ENCODE assay signal across 31 cellular contexts in the genomic region with DNA sequence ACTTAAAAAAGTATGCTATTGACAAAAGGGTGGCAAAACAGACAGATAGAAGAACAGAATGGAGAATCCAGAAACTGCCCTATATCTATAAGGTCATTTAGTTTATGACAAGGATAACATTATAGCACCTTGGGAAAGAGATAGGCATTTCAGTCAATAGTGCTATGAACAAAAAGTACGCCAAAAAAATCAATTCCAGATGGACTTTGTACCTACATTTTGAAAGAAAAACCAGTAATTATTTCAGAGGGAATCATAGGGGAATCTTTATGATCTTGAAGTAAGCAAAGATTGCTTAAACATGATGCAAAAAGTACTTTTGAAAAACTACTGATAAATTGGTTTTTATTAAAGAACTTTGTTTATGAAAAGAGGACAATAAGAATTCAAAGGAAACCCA. TPM values are rescaled to one million over a fixed set of nuclear protein-coding genes. Genes with fewer than 3 reads are reported as not detected.
A peak's percentile ranks its signal among the peaks of the same experiment; 100 is the strongest.
DNase-seq lines count a peak whose midpoint lies in the region; ATAC-seq, FAIRE-seq and TF ChIP-seq lines count a peak whose summit lies in the region.
"Had no signal": no experiment of that assay in that cellular context is flagged by ENCODE, and none has a peak within 500 bp of the region (broad histone marks: within the 10 kb centered on the region; RNA-seq: fewer than 3 reads in every experiment).

No MANE protein-coding gene starts in this region.

- H3K4me3 Mint-ChIP-seq in CD8-positive, alpha-beta T cell, result no peak overlapping the region
- H3K4me3 Mint-ChIP-seq: B cell; CD14-positive monocyte; CD4-positive, alpha-beta memory T cell; CD4-positive, alpha-beta T cell; CD4-positive, CD25-positive, alpha-beta regulatory T cell; CD8-positive, alpha-beta memory T cell had no signal

- H3K27me3 ChIP-seq in liver (ENCODE audit: control insufficient read depth in 4 of 4, insufficient read depth in 4 of 4, low read length in 3 of 4) (no peaks in the 10 kb centered on the region), HepG2 (ENCODE audit: control insufficient read depth in 1 of 2, insufficient read depth in 2 of 2, low read length in 2 of 2) (no peaks in the 10 kb centered on the region), smooth muscle cell (ENCODE audit: low read depth) (no peaks in the 10 kb centered on the region)
- H3K27me3 ChIP-seq in CD8-positive, alpha-beta T cell (ENCODE audit: insufficient read depth, low read length), result no peaks in the 10 kb centered on the region
- H3K27me3 ChIP-seq: BLaER1; BLaER1 treated with 17β-estradiol and CSF1 and Interleukin-3, amounts not matched to agents 10 nM and 100 nM had no signal

- H3K9ac ChIP-seq in liver (ENCODE audit: low read depth in 1 of 2, low read length in 2 of 2), result no peak overlapping the region
- no peak overlapping the region for H3K9ac ChIP-seq in HepG2 (ENCODE audit: insufficient read depth, low read depth, low read length)
- no peak overlapping the region for H3K9ac ChIP-seq in smooth muscle cell (ENCODE audit: low read depth)
- H3K9ac ChIP-seq: BLaER1; BLaER1 treated with 17β-estradiol and CSF1 and Interleukin-3, amounts not matched to agents 10 nM and 100 nM had no signal

- H3K27ac ChIP-seq in liver (ENCODE audit: low read depth in 1 of 2, low read length in 2 of 2) (no peak overlapping the region), HepG2 (ENCODE audit: extremely low read length, insufficient read depth, low read length) (no peak overlapping the region), smooth muscle cell (ENCODE audit: low read depth) (no peak overlapping the region)
- H3K27ac ChIP-seq in CD8-positive, alpha-beta T cell (ENCODE audit: low read depth, low read length), result no peak overlapping the region
- H3K27ac ChIP-seq: 22Rv1; A549; BLaER1; BLaER1 treated with 17β-estradiol and CSF1 and Interleukin-3, amounts not matched to agents 10 nM and 100 nM; C4-2B had no signal

- no peaks in the 10 kb centered on the region for H3K9me3 ChIP-seq in liver (ENCODE audit: control insufficient read depth in 4 of 4, low read length in 3 of 4)
- no peaks in the 10 kb centered on the region for H3K9me3 ChIP-seq in HepG2 (ENCODE audit: low read length)
- peaks cover 4% of the 10 kb centered on the region for H3K9me3 ChIP-seq in smooth muscle cell (replicated peaks; ENCODE audit: low read depth)
- H3K9me3 ChIP-seq in CD8-positive, alpha-beta T cell (ENCODE audit: low read length), result no peaks in the 10 kb centered on the region
- H3K9me3 ChIP-seq: A549, BE2C, BLaER1, Caco-2 had no signal

- H3K79me2 ChIP-seq in HepG2 (ENCODE audit: insufficient read depth, low read length) (no peaks in the 10 kb centered on the region), smooth muscle cell (ENCODE audit: low read depth) (no peaks in the 10 kb centered on the region)

- CTCF ChIA-PET in HepG2 (lab: Yijun Ruan, JAX; ENCODE audit: low intra/inter-chr PET ratio, low total read pairs), result no interaction called here
- CTCF ChIA-PET in CD8-positive, alpha-beta T cell (lab: Charles Lee), result no interaction called here

- no peak for TF ChIP-seq EP300 in HepG2 (IDR thresholded peaks at IDR 0.05; ENCODE audit: low read depth in 2 of 2, low read length in 2 of 2)
- no peak for TF ChIP-seq EP300 in HepG2 (CRISPR knock-in tag; IDR thresholded peaks at IDR 0.05; ENCODE audit: borderline replicate concordance)

- peaks cover 5% of the 10 kb centered on the region for H3K9me3 Mint-ChIP-seq in CD8-positive, alpha-beta T cell
- H3K9me3 Mint-ChIP-seq: CD4-positive, alpha-beta T cell had no signal

- 26% methylated on average over 1 of the region's 1 CpG for WGBS in liver
- 0% methylated on average over 1 of the region's 1 CpG for WGBS in HepG2 (ENCODE audit: low lambda C conversion rate)
- WGBS in smooth muscle cell (ENCODE audit: low lambda C conversion rate), result 91% methylated on average over 1 of the region's 1 CpG

- no TSS peak for BruUV-seq in HepG2 (replicated peaks; lab: Mats Ljungman, UMichigan)

- no peak for TF ChIP-seq RAD21 in liver (IDR thresholded peaks at IDR 0.05)
- no peak for TF ChIP-seq RAD21 in HepG2 (CRISPR knock-in tag; IDR thresholded peaks at IDR 0.05)

- TF ChIP-seq POLR2A in HepG2 (IDR thresholded peaks at IDR 0.05; ENCODE audit: insufficient read depth in 1 of 2, low read depth in 2 of 2, low read length in 2 of 2), result no peak

- POLR2A ChIA-PET in HepG2 (lab: Yijun Ruan, JAX), result no interaction called here
- POLR2A ChIA-PET in CD8-positive, alpha-beta T cell (lab: Charles Lee), result no interaction called here

- in situ Hi-C loops in HepG2 (cut with HindIII; ENCODE audit: extremely low pct_ligation_motif_present, low pct_unique_long_range_greater_than_20kb), result no loop called here

- no peaks in the 10 kb centered on the region for H3K36me3 Mint-ChIP-seq in CD8-positive, alpha-beta T cell
- H3K36me3 Mint-ChIP-seq: CD14-positive monocyte; CD4-positive, alpha-beta memory T cell; CD4-positive, CD25-positive, alpha-beta regulatory T cell; CD8-positive, alpha-beta memory T cell had no signal

- FAIRE-seq in HepG2 (lab: Jason Lieb, UNC), result no peak
- FAIRE-seq: A549, D721Med had no signal

- no peak overlapping the region for H3K4me3 ChIP-seq in liver (ENCODE audit: low read depth in 1 of 3, low read length in 3 of 3)
- no peak overlapping the region for H3K4me3 ChIP-seq in HepG2 (replicated peaks in 1 of 3; ENCODE audit: insufficient read depth in 1 of 3, low read depth in 2 of 3, low read length in 3 of 3)
- no peak overlapping the region for H3K4me3 ChIP-seq in smooth muscle cell
- H3K4me3 ChIP-seq in CD8-positive, alpha-beta T cell (ENCODE audit: low read depth, low read length), result no peak overlapping the region
- H3K4me3 ChIP-seq: A549; BLaER1; BLaER1 treated with 17β-estradiol and CSF1 and Interleukin-3, amounts not matched to agents 10 nM and 100 nM had no signal

- H2AFZ ChIP-seq in HepG2 (ENCODE audit: low read length) (no peak overlapping the region), smooth muscle cell (ENCODE audit: low read depth) (peak overlapping the region; percentile 30)

- TF ChIP-seq CTCF in liver (IDR thresholded peaks at IDR 0.05; ENCODE audit: low read depth, low read length, missing input control) (no peak), HepG2 (CRISPR knock-in tag; IDR thresholded peaks at IDR 0.05) (no peak), smooth muscle cell (IDR thresholded peaks at IDR 0.05; ENCODE audit: borderline replicate concordance, insufficient read depth, poor library complexity, severe bottlenecking) (no peak)
- TF ChIP-seq CTCF in CD8-positive, alpha-beta T cell (IDR thresholded peaks at IDR 0.05), result no peak

- intact Hi-C loops in HepG2 (cut with micrococcal nuclease; ENCODE audit: unreplicated experiment), result no loop called here
- intact Hi-C loops in CD8-positive, alpha-beta T cell (cut with DNase I, micrococcal nuclease), result no loop called here

- H3K4me2 ChIP-seq in HepG2 (ENCODE audit: low read depth, low read length) (no peak overlapping the region), smooth muscle cell (no peak overlapping the region)
- H3K4me2 ChIP-seq: A549; BLaER1; BLaER1 treated with 17β-estradiol and CSF1 and Interleukin-3, amounts not matched to agents 10 nM and 100 nM had no signal

- DNase-seq in HepG2 (ENCODE audit: low spot score), result no peak
- DNase-seq in smooth muscle cell (lab: John Stamatoyannopoulos, UW; ENCODE audit: unreplicated experiment), result no peak
- DNase-seq in CD8-positive, alpha-beta T cell, result no peak
- DNase-seq: 8988T; ACHN; AML-193; BE2C; C1 segment of cervical spinal cord; Caco-2; Calu3; CD4-positive, alpha-beta memory T cell; CD4-positive, alpha-beta T cell; CD4-positive, CD25-positive, alpha-beta regulatory T cell; CD8-positive, alpha-beta memory T cell; COR-L47; DMS 273 treated with DMSO at 0.1 percent for 48 hours; DMS153; DMS53; DMS79; DMS79 treated with DMSO at 0.1 percent for 48 hours; DND-41; EL had no signal

- H3K4me1 ChIP-seq in liver (ENCODE audit: control insufficient read depth in 4 of 4, insufficient read depth in 4 of 4, low read length in 3 of 4), result peaks cover 0 to 5% (median 0%) of the 10 kb centered on the region in 4 donors
- H3K4me1 ChIP-seq in HepG2 (ENCODE audit: insufficient read depth, low read length), result no peaks in the 10 kb centered on the region
- no peaks in the 10 kb centered on the region for H3K4me1 ChIP-seq in smooth muscle cell (ENCODE audit: low read depth)
- H3K4me1 ChIP-seq in CD8-positive, alpha-beta T cell (ENCODE audit: insufficient read depth, low read length), result no peaks in the 10 kb centered on the region
- H3K4me1 ChIP-seq: A549, BE2C, BLaER1, Caco-2 had no signal

- H3F3A ChIP-seq in smooth muscle cell (ENCODE audit: low read depth), result no peaks in the 10 kb centered on the region

- peaks cover 2% of the 10 kb centered on the region for H3K27me3 Mint-ChIP-seq in CD8-positive, alpha-beta T cell (ENCODE audit: low read depth)
- H3K27me3 Mint-ChIP-seq: CD4-positive, alpha-beta T cell; CD4-positive, CD25-positive, alpha-beta regulatory T cell had no signal

- no peaks in the 10 kb centered on the region for H4K20me1 ChIP-seq in HepG2 (ENCODE audit: insufficient read depth, low read length)
- no peaks in the 10 kb centered on the region for H4K20me1 ChIP-seq in smooth muscle cell (ENCODE audit: low read depth)
- H4K20me1 ChIP-seq: BLaER1; BLaER1 treated with 17β-estradiol and CSF1 and Interleukin-3, amounts not matched to agents 10 nM and 100 nM had no signal

- ATAC-seq in HepG2, result no peak
- ATAC-seq in CD8-positive, alpha-beta T cell, result no peak
- ATAC-seq: A549 had no signal

- no peaks in the 10 kb centered on the region for H3K4me1 Mint-ChIP-seq in CD8-positive, alpha-beta T cell (ENCODE audit: low read depth)
- H3K4me1 Mint-ChIP-seq: CD4-positive, alpha-beta memory T cell; CD4-positive, CD25-positive, alpha-beta regulatory T cell; CD8-positive, alpha-beta memory T cell had no signal

- H3K36me3 ChIP-seq in liver (ENCODE audit: control insufficient read depth in 4 of 4, insufficient read depth in 3 of 4, low read depth in 1 of 4, low read length in 3 of 4) (no peaks in the 10 kb centered on the region), HepG2 (replicated peaks in 1 of 2; ENCODE audit: control insufficient read depth in 1 of 2, insufficient read depth in 2 of 2, low read length in 2 of 2) (no peaks in the 10 kb centered on the region), smooth muscle cell (ENCODE audit: low read depth) (no peaks in the 10 kb centered on the region)
- H3K36me3 ChIP-seq in CD8-positive, alpha-beta T cell (ENCODE audit: insufficient read depth, low read length), result no peaks in the 10 kb centered on the region
- H3K36me3 ChIP-seq: BE2C; BLaER1; BLaER1 treated with 17β-estradiol and CSF1 and Interleukin-3, amounts not matched to agents 10 nM and 100 nM had no signal

- H3K27ac Mint-ChIP-seq in CD8-positive, alpha-beta T cell, result no peak overlapping the region
- H3K27ac Mint-ChIP-seq: B cell; CD14-positive monocyte; CD4-positive, alpha-beta memory T cell; CD4-positive, alpha-beta T cell; CD4-positive, CD25-positive, alpha-beta regulatory T cell; CD8-positive, alpha-beta memory T cell had no signal

RNA-seq across cellular contexts. Expression of gene SETBP1, which starts 59.9 kb away (rescaled TPM):
- 10 to 100 TPM in 1 of 2 donors, 1 to 10 TPM in 1; 2.5 to 15.8 TPM for total RNA-seq in liver
- polyA plus RNA-seq in liver, result 1 to 10 TPM; 3.5 to 5.8 TPM
- 0.18 and 0.20 TPM in 2 replicates for total RNA-seq in HepG2 (2016; rRNA removed; fragmentation: Illumina TruSeq; extraction: Trizol)
- total RNA-seq in HepG2 (2016; cell fraction: cytosol; rRNA removed; fragmentation: Illumina TruSeq; extraction: Trizol; ENCODE audit: low read depth), result 2.5 and 2.7 TPM in 2 replicates
- total RNA-seq in HepG2 (2016; cell fraction: insoluble cytoplasmic fraction; rRNA removed; fragmentation: Illumina TruSeq; extraction: Trizol), result 0.15 and 0.16 TPM in 2 replicates
- 0.31 and 0.62 TPM in 2 replicates for total RNA-seq in HepG2 (2016; cell fraction: membrane; rRNA removed; fragmentation: Illumina TruSeq; extraction: Trizol)
- 1.1 and 1.3 TPM in 2 replicates for total RNA-seq in HepG2 (2016; cell fraction: nucleus; rRNA removed; fragmentation: Illumina TruSeq; extraction: Trizol)
- polyA plus RNA-seq in HepG2 (2011; rRNA removed), result 0.65 and 0.73 TPM in 2 replicates
- 0.20 and 0.42 TPM in 2 replicates for polyA plus RNA-seq in HepG2 (2011; cell fraction: cytosol; rRNA removed)
- polyA plus RNA-seq in HepG2 (2011; cell fraction: nucleus; rRNA removed), result 1.8 TPM in 2 replicates
- polyA plus RNA-seq in HepG2 (2012), result 0.93 and 2.0 TPM in 2 replicates
- not detected in 2 replicates for polyA plus RNA-seq in HepG2 (2016; cell fraction: cytosol; fragmentation: Illumina TruSeq; extraction: Trizol; ENCODE audit: low read depth)
- 0.05 and 0.09 TPM in 2 replicates for polyA plus RNA-seq in HepG2 (2016; cell fraction: insoluble cytoplasmic fraction; fragmentation: Illumina TruSeq; extraction: Trizol; ENCODE audit: low read depth)
- polyA plus RNA-seq in HepG2 (2016; cell fraction: membrane; fragmentation: Illumina TruSeq; extraction: Trizol; ENCODE audit: low read depth), result 0.08 TPM in 1 of 2 replicates, not detected in the other
- polyA plus RNA-seq in HepG2 (2016; cell fraction: nucleus; fragmentation: Illumina TruSeq; extraction: Trizol; ENCODE audit: insufficient read depth, low read depth), result 0.08 and 0.32 TPM in 2 replicates
- polyA minus RNA-seq in HepG2 (2011; rRNA and poly(A)+ RNA removed; ENCODE audit: low replicate concordance), result 2.0 and 2.9 TPM in 2 replicates
- polyA minus RNA-seq in HepG2 (2011; cell fraction: cytosol; rRNA and poly(A)+ RNA removed), result 0.26 and 1.1 TPM in 2 replicates
- 6.8 and 10.6 TPM in 2 replicates for polyA minus RNA-seq in HepG2 (2011; cell fraction: nucleus; rRNA and poly(A)+ RNA removed)
- 17.7 and 19.2 TPM in 2 replicates for total RNA-seq in smooth muscle cell
- polyA plus RNA-seq in smooth muscle cell, result 4.7 and 6.1 TPM in 2 replicates
- 1 to 10 TPM in 1 of 2 experiments, under 1 TPM in 1; 0.90 to 2.1 TPM for total RNA-seq in CD8-positive, alpha-beta T cell
